ENCODE assay signal across 9 cellular contexts in genomic region chr3:114756506-114757279, GRCh38.
DNase-seq lines count a peak whose midpoint lies in the region; ATAC-seq, FAIRE-seq and TF ChIP-seq lines count a peak whose summit lies in the region.
"Had no signal": no experiment of that assay in that cellular context is flagged by ENCODE, and none has a peak within 500 bp of the region (broad histone marks: within the 10 kb centered on the region; RNA-seq: fewer than 3 reads in every experiment).

No MANE protein-coding gene starts in this region.

- peaks cover 8% of the 10 kb centered on the region for H3K4me1 Mint-ChIP-seq in glutamatergic neuron (ENCODE audit: low read depth, unreplicated experiment)

- FAIRE-seq in RCC 7860 (lab: Jason Lieb, UNC) = no peak

- ATAC-seq in GM19328 (IDR thresholded peaks at IDR 0.05; ENCODE audit: unreplicated experiment) (peak; percentile 67), HG03135 (IDR thresholded peaks at IDR 0.05; ENCODE audit: unreplicated experiment) (peak; percentile 68)

- H3K27ac Mint-ChIP-seq in glutamatergic neuron (ENCODE audit: unreplicated experiment) = peak overlapping the region; percentile 28
- H3K27ac Mint-ChIP-seq: B cell had no signal

- H3K36me3 Mint-ChIP-seq in glutamatergic neuron (ENCODE audit: unreplicated experiment) = no peaks in the 10 kb centered on the region

- DNase-seq in A172 (ENCODE audit: low spot score) (peak; percentile 4), glutamatergic neuron (no peak), OCI-M2 (lab: John Stamatoyannopoulos, UW; ENCODE audit: unreplicated experiment) (no peak), NCI-H345 (lab: John Stamatoyannopoulos, UW) (no peak), RCC 7860 (ENCODE audit: low spot score) (no peak)
- DNase-seq in activated CD4-positive, alpha-beta T cell treated with anti-CD3 and anti-CD28 coated beads, Interleukin-2, amount 50 U/mL, for 48 hours = no peak

- H3K27me3 Mint-ChIP-seq in glutamatergic neuron (ENCODE audit: unreplicated experiment) = no peaks in the 10 kb centered on the region
- H3K27me3 Mint-ChIP-seq: B cell had no signal

- no peak overlapping the region for H3K4me3 Mint-ChIP-seq in glutamatergic neuron (ENCODE audit: unreplicated experiment)
- H3K4me3 Mint-ChIP-seq: B cell had no signal

- no peaks in the 10 kb centered on the region for H3K9me3 Mint-ChIP-seq in glutamatergic neuron (ENCODE audit: unreplicated experiment)

- TF ChIP-seq CTCF in glutamatergic neuron (IDR thresholded peaks at IDR 0.05; ENCODE audit: partially characterized antibody, unreplicated experiment) = no peak
